In genomic region chr7:48251766-48252165, GRCh38 we compare ENCODE assay signal across 11 cellular contexts.
A peak's percentile ranks its signal among the peaks of the same experiment; 100 is the strongest.
DNase-seq lines count a peak whose midpoint lies in the region; ATAC-seq and TF ChIP-seq lines count a peak whose summit lies in the region.
"Had no signal": no experiment of that assay in that cellular context is flagged by ENCODE, and none has a peak within 500 bp of the region (broad histone marks: within the 10 kb centered on the region; RNA-seq: fewer than 3 reads in every experiment).

No MANE protein-coding gene starts in this region.

- ATAC-seq in GM18907 (IDR thresholded peaks at IDR 0.05; ENCODE audit: unreplicated experiment) (peak; percentile 96), HG02678 (IDR thresholded peaks at IDR 0.05; ENCODE audit: unreplicated experiment) (peak; percentile 92), HG03571 (IDR thresholded peaks at IDR 0.05; ENCODE audit: unreplicated experiment) (peak; percentile 93)

- intact Hi-C loops in ovary (cut with DNase I) = no loop called here

- no peak overlapping the region for H3K4me3 ChIP-seq in ovary
- H3K4me3 ChIP-seq: lung had no signal

- H3K27ac ChIP-seq in ovary = no peak overlapping the region
- H3K27ac ChIP-seq: epithelial cell of prostate had no signal

- DNase-seq in A172 (ENCODE audit: low spot score) = peak; percentile 30
- no peak for DNase-seq in germinal center (ENCODE audit: low spot score)
- no peak for DNase-seq in activated CD4-positive, alpha-beta T cell treated with anti-CD3 and anti-CD28 coated beads for 1 hour
- no peak for DNase-seq in ovary
- DNase-seq in NCI-H1105 (lab: John Stamatoyannopoulos, UW) = no peak
- DNase-seq: substantia nigra had no signal

- TF ChIP-seq CTCF in ovary (IDR thresholded peaks at IDR 0.05) = no peak

- no peaks in the 10 kb centered on the region for H3K36me3 ChIP-seq in ovary

- no peaks in the 10 kb centered on the region for H3K27me3 ChIP-seq in ovary

- 90 to 96% (median 92%) methylated on average over 4 of the region's 4 CpGs for WGBS in ovary, 3 donors

- H3K9me3 ChIP-seq in ovary = peaks cover 0 to 4% of the 10 kb centered on the region in 2 donors

- no peak for TF ChIP-seq POLR2A in ovary (IDR thresholded peaks at IDR 0.05)

- TF ChIP-seq EP300 in ovary (IDR thresholded peaks at IDR 0.05) = no peak

- H3K4me1 ChIP-seq in ovary (ENCODE audit: insufficient read depth) = no peaks in the 10 kb centered on the region
